Comparison of ENCODE assay signal across 7 cellular contexts in genomic region chr10:71270301-71270777, GRCh38. TPM values are rescaled to one million over a fixed set of nuclear protein-coding genes. Genes with fewer than 3 reads are reported as not detected.
A peak's percentile ranks its signal among the peaks of the same experiment; 100 is the strongest.
DNase-seq lines count a peak whose midpoint lies in the region; ATAC-seq and TF ChIP-seq lines count a peak whose summit lies in the region.

No MANE protein-coding gene starts in this region.

- no peak overlapping the region for H2AFZ ChIP-seq in KMS-11 (ENCODE audit: low read depth)

- ATAC-seq in left lung: peak; percentile 80
- ATAC-seq in HG02973 (IDR thresholded peaks at IDR 0.05; ENCODE audit: unreplicated experiment): no peak

- peak; percentile 64 for TF ChIP-seq CTCF in KMS-11 (conservative IDR thresholded peaks at IDR 0.05; ENCODE audit: low read depth, low read length)
- TF ChIP-seq CTCF in colonic mucosa (IDR thresholded peaks at IDR 0.05): peak; percentile 30
- TF ChIP-seq CTCF in left lung (IDR thresholded peaks at IDR 0.05): peak; percentile 34 to 57

- no peak overlapping the region for H3K4me2 ChIP-seq in KMS-11

- peaks cover 6% of the 10 kb centered on the region; the same call in 1 of the 2 replicates for H3K27me3 ChIP-seq in KMS-11 (ENCODE audit: insufficient read depth, low read depth)
- H3K27me3 ChIP-seq in colonic mucosa: no peaks in the 10 kb centered on the region
- no peaks in the 10 kb centered on the region for H3K27me3 ChIP-seq in left lung

- H3K4me1 ChIP-seq in KMS-11 (ENCODE audit: low read depth, poor library complexity, severe bottlenecking) (no peaks in the 10 kb centered on the region), colonic mucosa (no peaks in the 10 kb centered on the region), left lung (peaks cover 3 to 37% of the 10 kb centered on the region in 2 donors)

- H3K9me3 ChIP-seq in colonic mucosa: no peaks in the 10 kb centered on the region
- H3K9me3 ChIP-seq in left lung: no peaks in the 10 kb centered on the region

- H3K27ac ChIP-seq in KMS-11 (no peak overlapping the region), colonic mucosa (no peak overlapping the region), left lung (no peak overlapping the region)

- H3K36me3 ChIP-seq in KMS-11 (ENCODE audit: insufficient read depth) (no peaks in the 10 kb centered on the region), colonic mucosa (no peaks in the 10 kb centered on the region), left lung (no peaks in the 10 kb centered on the region)

- H3K4me3 ChIP-seq in KMS-11 (IDR thresholded peaks at IDR 0.05; ENCODE audit: insufficient read depth, low read depth, low read length) (no peak overlapping the region), colonic mucosa (no peak overlapping the region), left lung (no peak overlapping the region)

- no peaks in the 10 kb centered on the region for H4K20me1 ChIP-seq in KMS-11 (ENCODE audit: insufficient read depth)

- intact Hi-C loops in colonic mucosa (cut with DNase I) (no loop called here), left lung (cut with DNase I) (loop anchor here in 1 of 2 donors (10.0 kb wide), 1 partner anchor 56 kb away; the partner anchor contains the start of gene UNC5B)

- H3K79me2 ChIP-seq in KMS-11 (ENCODE audit: insufficient read depth, low read depth): no peaks in the 10 kb centered on the region

- H3K9ac ChIP-seq in KMS-11 (no peak overlapping the region), colonic mucosa (ENCODE audit: low read depth in 2 of 2, low read length in 2 of 2) (no peak overlapping the region)

- DNase-seq in GDM1 (lab: John Stamatoyannopoulos, UW): peak; percentile 43
- peak; percentile 68 for DNase-seq in RPMI8226
- DNase-seq in colonic mucosa: peak; percentile 70
- DNase-seq in left lung: no peak
- DNase-seq in superior temporal gyrus (ENCODE audit: extremely low spot score): peak; percentile 86

RNA-seq across cellular contexts. Expression of gene SLC29A3, which starts 48.7 kb away (rescaled TPM):
- total RNA-seq in colonic mucosa (1 to 10 TPM; 3.8 to 6.5 TPM), left lung (10 to 100 TPM in 1 of 2 donors, 1 to 10 TPM in 1; 7.8 to 13.4 TPM)

RNA-seq across cellular contexts. Expression of gene UNC5B, which starts 58.0 kb away (rescaled TPM):
- total RNA-seq in colonic mucosa: 10 to 100 TPM; 18.4 to 18.5 TPM
- 10 to 100 TPM; 14.4 to 20.3 TPM for total RNA-seq in left lung

Comparison
In these comparisons a context has a peak if more than half of its experiments do, and no peak if none do; other contexts are left out.
1. DNase-seq: peak in GDM1 (single experiment), RPMI8226 (single experiment), colonic mucosa (single experiment) and superior temporal gyrus (single experiment); none in left lung (0 of 2).
2. Peak in every context shown above with its lines, with median percentiles within 50 percentile points of each other: CTCF ChIP-seq.